In the genomic region with DNA sequence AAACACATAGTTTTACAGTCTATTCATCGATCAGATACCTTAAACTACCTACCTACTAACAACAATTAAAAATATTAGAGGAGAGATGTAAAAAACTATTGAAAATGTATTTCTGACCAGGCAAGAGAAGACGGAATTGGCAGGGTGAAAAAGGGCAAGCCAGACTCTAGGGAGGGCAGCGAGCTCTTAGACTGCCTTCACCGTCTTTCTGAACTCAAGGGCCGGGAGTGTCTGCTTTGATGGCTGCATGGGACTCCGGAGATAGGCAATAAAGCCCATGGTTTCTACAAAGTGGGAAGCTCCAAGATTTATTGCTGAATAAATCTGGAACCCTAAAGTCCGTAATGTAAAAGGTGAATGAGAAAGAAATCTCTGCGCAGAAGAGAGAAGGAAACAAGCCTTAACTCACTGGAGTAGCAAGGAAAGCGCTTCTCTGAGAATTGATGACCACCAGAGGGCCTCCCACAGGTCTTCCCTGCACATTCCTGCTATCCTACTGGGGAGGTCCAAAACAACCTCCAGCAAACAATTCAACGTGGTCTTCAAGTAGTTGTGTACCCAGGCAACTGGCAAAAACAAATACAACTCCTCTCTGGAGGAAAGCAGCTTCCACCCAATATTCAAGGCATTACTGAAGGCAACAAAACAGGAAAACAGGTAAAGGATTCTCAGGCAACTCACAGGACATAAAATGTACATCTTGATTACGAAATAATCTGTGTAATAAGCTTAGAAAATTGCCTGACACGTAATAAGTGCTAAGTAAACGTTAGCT, we compare ENCODE assay signal across 7 cellular contexts.
DNase-seq lines count a peak whose midpoint lies in the region.

No MANE protein-coding gene starts in this region.

- peak; percentile 79 for DNase-seq in H4 (ENCODE audit: low spot score)
- DNase-seq in NCI-H510A treated with DMSO at 0.1 percent for 48 hours (lab: John Stamatoyannopoulos, UW), result peak; percentile 61
- DNase-seq in ecto neural progenitor cell (ENCODE audit: low spot score), result peak; percentile 64
- peak; percentile 50 to 77 for DNase-seq in trophoblast cell
- no peak for DNase-seq in caudate nucleus (lab: John Stamatoyannopoulos, UW)
- DNase-seq in activated T-cell treated with anti-CD3 and anti-CD28 coated beads, Interleukin-2, amount 50 U/mL, for 1 hour, result no peak
- DNase-seq in germinal center (ENCODE audit: low spot score), result no peak

- H3K36me3 ChIP-seq in trophoblast cell (ENCODE audit: control insufficient read depth in 1 of 2, insufficient read depth in 2 of 2, low read length in 2 of 2), result no peaks in the 10 kb centered on the region

- H4K8ac ChIP-seq in trophoblast cell (ENCODE audit: low read depth, low read length), result no peak overlapping the region

- no CpG with 5 or more reads among the region's 13 CpGs for WGBS in trophoblast cell (ENCODE audit: extremely low coverage, insufficient coverage, insufficient read length)

- no peak overlapping the region for H4K91ac ChIP-seq in trophoblast cell (ENCODE audit: low read depth, low read length)

- H3K4me3 ChIP-seq in trophoblast cell (ENCODE audit: low read depth, low read length), result no peak overlapping the region

- H3K4me2 ChIP-seq in trophoblast cell (ENCODE audit: low read length), result no peak overlapping the region

- H3K4me1 ChIP-seq in trophoblast cell (ENCODE audit: control insufficient read depth in 1 of 2, insufficient read depth in 2 of 2, low read length in 2 of 2), result peaks cover 0 to 2% of the 10 kb centered on the region in 2 experiments

- H3K4ac ChIP-seq in trophoblast cell (ENCODE audit: low read depth, low read length), result no peak overlapping the region

- H3K9ac ChIP-seq in trophoblast cell (ENCODE audit: low read length), result no peak overlapping the region

- no peak overlapping the region for H2BK5ac ChIP-seq in trophoblast cell (ENCODE audit: low read depth, low read length, poor library complexity)

- H3K14ac ChIP-seq in trophoblast cell (ENCODE audit: low read length), result no peak overlapping the region

- H4K12ac ChIP-seq in trophoblast cell (ENCODE audit: low read depth, low read length), result no peak overlapping the region

- H2BK120ac ChIP-seq in trophoblast cell (ENCODE audit: insufficient read depth, low read length, poor library complexity), result no peak overlapping the region

- peaks cover 2% of the 10 kb centered on the region for H3K9me3 ChIP-seq in trophoblast cell (ENCODE audit: insufficient read depth, low read depth, low read length)

- H3K18ac ChIP-seq in trophoblast cell (ENCODE audit: low read length), result no peak overlapping the region

- H3K23ac ChIP-seq in trophoblast cell (ENCODE audit: low read length), result no peak overlapping the region

- no peak overlapping the region for H2AFZ ChIP-seq in trophoblast cell (ENCODE audit: insufficient read depth, low read length, poor library complexity)

- H3K27me3 ChIP-seq in trophoblast cell (ENCODE audit: insufficient read depth, low read length), result no peaks in the 10 kb centered on the region

- H2AK5ac ChIP-seq in trophoblast cell (ENCODE audit: low read length), result no peak overlapping the region

- H2BK12ac ChIP-seq in trophoblast cell (ENCODE audit: low read length), result no peak overlapping the region

- no peaks in the 10 kb centered on the region for H3K79me1 ChIP-seq in trophoblast cell (ENCODE audit: low read length)

- H3K27ac ChIP-seq in trophoblast cell (ENCODE audit: low read depth, low read length) (no peak overlapping the region), caudate nucleus (ENCODE audit: low read depth, low read length) (no peak overlapping the region)

- H3K79me2 ChIP-seq in trophoblast cell (ENCODE audit: control insufficient read depth, insufficient read depth, low read length, poor library complexity), result no peaks in the 10 kb centered on the region

Comparison
In these comparisons a context has a peak if more than half of its experiments do, and no peak if none do; other contexts are left out.
1. DNase-seq: peak in H4 (single experiment), NCI-H510A treated with DMSO at 0.1 percent for 48 hours (single experiment), ecto neural progenitor cell (single experiment) and trophoblast cell (2 of 2); none in caudate nucleus (0 of 61), activated T-cell treated with anti-CD3 and anti-CD28 coated beads, Interleukin-2, amount 50 U/mL, for 1 hour (single experiment) and germinal center (single experiment).